ENCODE assay signal across 18 cellular contexts in genomic region chr13:73803997-73804396, GRCh38.
A peak's percentile ranks its signal among the peaks of the same experiment; 100 is the strongest.
DNase-seq lines count a peak whose midpoint lies in the region; ATAC-seq, FAIRE-seq and TF ChIP-seq lines count a peak whose summit lies in the region.
"Had no signal": no experiment of that assay in that cellular context is flagged by ENCODE, and none has a peak within 500 bp of the region (broad histone marks: within the 10 kb centered on the region; RNA-seq: fewer than 3 reads in every experiment).

No MANE protein-coding gene starts in this region.

- DNase-seq in GM23248 (peak; percentile 59), RWPE1 (ENCODE audit: low spot score) (peak; percentile 7), epithelial cell of proximal tubule (ENCODE audit: low read depth) (peak; percentile 20), osteoblast (ENCODE audit: insufficient read length, low spot score, missing footprints) (peak; percentile 68), DMS 273 (lab: John Stamatoyannopoulos, UW; ENCODE audit: unreplicated experiment) (no peak), GM19239 (ENCODE audit: insufficient read length, low spot score) (no peak), Right ventricle myocardium inferior (ENCODE audit: missing footprints) (no peak), NCI-H1694 treated with DMSO at 0.1 percent for 48 hours (lab: John Stamatoyannopoulos, UW) (no peak)
- DNase-seq: activated CD4-positive, CD25-positive, alpha-beta regulatory T cell treated with anti-CD3 and anti-CD28 coated beads, Interleukin-2, amount 50 U/mL, for 72 hours; activated CD8-positive, alpha-beta memory T cell treated with anti-CD3 and anti-CD28 coated beads, Interleukin-2, amount 50 U/mL, for 4 hours; activated naive CD4-positive, alpha-beta T cell treated with Interleukin-2 at 50 U/mL for 16 hours; central memory CD4-positive, alpha-beta T cell; Karpas-422; left colon; NCI-H2029 treated with DMSO at 0.1 percent for 48 hours; NCI-H526; T-helper 2 cell had no signal

- H3K27ac ChIP-seq in GM23248 = no peak overlapping the region
- no peak overlapping the region for H3K27ac ChIP-seq in RWPE1
- no peak overlapping the region for H3K27ac ChIP-seq in osteoblast (ENCODE audit: low read depth, low read length)

- peaks cover 23% of the 10 kb centered on the region for H3F3A ChIP-seq in GM23248 (ENCODE audit: insufficient read depth)

- no peak for FAIRE-seq in GM19239 (lab: Jason Lieb, UNC)

- no peak for ATAC-seq in Right ventricle myocardium inferior
- ATAC-seq: left colon, Panc1 had no signal

- no peak overlapping the region for H3K9ac ChIP-seq in GM23248

- no peaks in the 10 kb centered on the region for H3K36me3 ChIP-seq in GM23248 (ENCODE audit: low read depth)
- H3K36me3 ChIP-seq in osteoblast (ENCODE audit: insufficient read depth, low read length) = peaks cover 1% of the 10 kb centered on the region

- peaks cover 25% of the 10 kb centered on the region for H3K4me1 ChIP-seq in GM23248 (ENCODE audit: insufficient read depth)
- H3K4me1 ChIP-seq in osteoblast (ENCODE audit: insufficient read depth, low read length) = peaks cover 17% of the 10 kb centered on the region

- H3K79me2 ChIP-seq in GM23248 (ENCODE audit: insufficient read depth) = no peaks in the 10 kb centered on the region
- peaks cover 26% of the 10 kb centered on the region for H3K79me2 ChIP-seq in osteoblast (ENCODE audit: insufficient read depth, low read length)

- no peaks in the 10 kb centered on the region for H3K9me2 ChIP-seq in GM23248 (ENCODE audit: insufficient read depth)

- TF ChIP-seq CTCF in RWPE1 (conservative IDR thresholded peaks at IDR 0.05; ENCODE audit: low read depth) = no peak
- TF ChIP-seq CTCF in epithelial cell of proximal tubule (conservative IDR thresholded peaks at IDR 0.05; ENCODE audit: low read depth, low read length) = no peak
- TF ChIP-seq CTCF in osteoblast (IDR thresholded peaks at IDR 0.05; ENCODE audit: extremely low read depth, low read depth, low read length) = no peak

- H2AFZ ChIP-seq in GM23248 = no peak overlapping the region
- H2AFZ ChIP-seq in osteoblast (ENCODE audit: low read length) = no peak overlapping the region

- in situ Hi-C loops in GM23248 (cut with MboI) = no loop called here

- no peak overlapping the region for H3K4me2 ChIP-seq in GM23248 (ENCODE audit: unreplicated experiment)
- H3K4me2 ChIP-seq in osteoblast (ENCODE audit: insufficient read depth, low read length) = no peak overlapping the region

- H3K4me3 ChIP-seq in GM23248 = no peak overlapping the region
- H3K4me3 ChIP-seq in epithelial cell of proximal tubule (ENCODE audit: low read depth, low read length) = no peak overlapping the region
- no peak overlapping the region for H3K4me3 ChIP-seq in osteoblast (ENCODE audit: insufficient read depth, low read length)

- H3K9me3 ChIP-seq in GM23248 (ENCODE audit: low read depth) (no peaks in the 10 kb centered on the region), osteoblast (ENCODE audit: low read depth, low read length) (no peaks in the 10 kb centered on the region)

- intact Hi-C loops in Right ventricle myocardium inferior (cut with DNase I) = no loop called here

- POLR2A ChIA-PET in RWPE1 (lab: Yijun Ruan, JAX; ENCODE audit: low non-redundant PET) = no interaction called here

- CTCF ChIA-PET in RWPE1 (lab: Yijun Ruan, JAX) = no interaction called here

- H4K20me1 ChIP-seq in GM23248 (ENCODE audit: insufficient read depth) (no peaks in the 10 kb centered on the region), osteoblast (ENCODE audit: insufficient read depth, low read length) (peaks cover 13% of the 10 kb centered on the region)

- 4 to 5% methylated on average over 1 of the region's 1 CpG for WGBS in GM23248 (ENCODE audit: low coverage in 1 of 2, low lambda C conversion rate in 2 of 2, missing lambda C conversion rate in 2 of 2), 2 experiments

- H3K27me3 ChIP-seq in GM23248 (replicated peaks; ENCODE audit: insufficient read depth) (no peaks in the 10 kb centered on the region), osteoblast (ENCODE audit: insufficient read depth, low read length) (no peaks in the 10 kb centered on the region)

Comparison
In these comparisons a context has a peak if more than half of its experiments do, and no peak if none do; other contexts are left out.
1. DNase-seq: peak in GM23248 (single experiment), RWPE1 (single experiment), epithelial cell of proximal tubule (single experiment) and osteoblast (single experiment); none in DMS 273 (single experiment), GM19239 (single experiment), Right ventricle myocardium inferior (single experiment) and NCI-H1694 treated with DMSO at 0.1 percent for 48 hours (single experiment).